ENCODE assay signal across 37 cellular contexts in genomic region chr1:92167151-92167550, GRCh38. TPM values are rescaled to one million over a fixed set of nuclear protein-coding genes. Genes with fewer than 3 reads are reported as not detected.
"Had no signal": no experiment of that assay in that cellular context is flagged by ENCODE, and none has a peak within 500 bp of the region (broad histone marks: within the 10 kb centered on the region; RNA-seq: fewer than 3 reads in every experiment).

No MANE protein-coding gene starts in this region.

- ATAC-seq: activated CD8-positive, alpha-beta T cell treated with anti-CD3 and anti-CD28 coated beads for 36 hours; activated T-cell treated with anti-CD3 and anti-CD28 coated beads, Interleukin-2, amount 50 U/mL, for 72 hours; activated T-helper 17 cell treated with anti-CD3 and anti-CD28 coated beads, Interleukin-2, amount 50 U/mL, for 72 hours; Right ventricle myocardium inferior had no signal

- DNase-seq: activated CD4-positive, alpha-beta T cell treated with anti-CD3 and anti-CD28 coated beads, Interleukin-2, amount 10 ng/mL, durations not matched to agents 24 days and 14 days; activated CD4-positive, alpha-beta T cell treated with anti-CD3 and anti-CD28 coated beads, Interleukin-2, amount 50 U/mL, for 4 hours; activated CD8-positive, alpha-beta T cell treated with anti-CD3 and anti-CD28 coated beads for 36 hours; activated effector memory CD4-positive, alpha-beta T cell treated with anti-CD3 and anti-CD28 coated beads, Interleukin-2, amount 50 U/mL, for 16 hours; activated naive CD4-positive, alpha-beta T cell; activated naive CD4-positive, alpha-beta T cell treated with anti-CD3 and anti-CD28 coated beads, Interleukin-2, amount 50 U/mL, for 16 hours; activated naive CD8-positive, alpha-beta T cell treated with anti-CD3 and anti-CD28 coated beads for 36 hours; activated T-cell treated with anti-CD3 and anti-CD28 coated beads, Interleukin-2, amount 50 U/mL, for 1 hour; activated T-cell treated with anti-CD3 and anti-CD28 coated beads, Interleukin-2, amount 50 U/mL, for 72 hours; amniotic stem cell; aorta; MM.1S; MV-4-11; NCI-H1092; NCI-H1436 treated with DMSO at 0.1 percent for 48 hours; NCI-H187; NCI-H2029 treated with DMSO at 0.1 percent for 48 hours; NCI-H2107; NCI-H2171; NCI-H526; NCI-H774; PC-9; SIG-M5; SW 1271; T-helper 1 cell; T-helper 2 cell; T-helper 9 cell had no signal

- H3K27me3 ChIP-seq: cardiac muscle cell had no signal

- H3K27ac ChIP-seq: cardiac muscle cell, KMS-11, PC-9, RWPE1 had no signal

RNA-seq across cellular contexts. Expression of gene C1orf146, which starts 50.6 kb away (rescaled TPM):
- total RNA-seq: activated CD4-positive, alpha-beta T cell treated with anti-CD3 and anti-CD28 coated beads, Interleukin-2, amount 10 ng/mL, durations not matched to agents 24 days and 14 days; activated CD8-positive, alpha-beta memory T cell treated with anti-CD3 and anti-CD28 coated beads for 36 hours; activated CD8-positive, alpha-beta T cell treated with anti-CD3 and anti-CD28 coated beads for 36 hours; activated naive CD8-positive, alpha-beta T cell treated with anti-CD3 and anti-CD28 coated beads for 36 hours; activated T-cell treated with anti-CD3 and anti-CD28 coated beads, Interleukin-2, amount 50 U/mL, for 72 hours; activated T-helper 17 cell treated with anti-CD3 and anti-CD28 coated beads, Interleukin-2, amount 50 U/mL, for 72 hours; aorta; cardiac muscle cell; LHCN-M2; NCI-H460; OCI-LY7; PC-9; Right ventricle myocardium inferior; SK-MEL-5 had no signal
- polyA plus RNA-seq: aorta, cardiac muscle cell had no signal
